Comparison of ENCODE assay signal across 8 cellular contexts in genomic region chr2:37324536-37324785, GRCh38. TPM values are rescaled to one million over a fixed set of nuclear protein-coding genes. Genes with fewer than 3 reads are reported as not detected.
DNase-seq lines count a peak whose midpoint lies in the region; ATAC-seq and TF ChIP-seq lines count a peak whose summit lies in the region.

No MANE protein-coding gene starts in this region.

- no peak overlapping the region for H2AFZ ChIP-seq in neural cell (ENCODE audit: low read depth, low read length)

- H3K27me3 ChIP-seq in esophagus (ENCODE audit: control insufficient read depth in 1 of 2, insufficient read depth in 2 of 2, low read length in 2 of 2): no peaks in the 10 kb centered on the region
- H3K27me3 ChIP-seq in neural cell (ENCODE audit: insufficient read depth, low read depth, low read length): peaks cover 31% of the 10 kb centered on the region

- H3K4me2 ChIP-seq in neural cell (ENCODE audit: low read length): no peak overlapping the region

- ATAC-seq in GM21717 (IDR thresholded peaks at IDR 0.05; ENCODE audit: unreplicated experiment): no peak

- H3K9me2 ChIP-seq in neural cell (ENCODE audit: insufficient read depth, low read length): no peaks in the 10 kb centered on the region

- no peaks in the 10 kb centered on the region for H4K20me1 ChIP-seq in neural cell (ENCODE audit: insufficient read depth)

- no peaks in the 10 kb centered on the region for H3K9me3 ChIP-seq in esophagus (ENCODE audit: control insufficient read depth in 2 of 2, insufficient read depth in 1 of 2, low read depth in 1 of 2, low read length in 1 of 2)
- H3K9me3 ChIP-seq in neural cell (ENCODE audit: low read length): no peaks in the 10 kb centered on the region

- WGBS in esophagus, 2 donors: 0% methylated on average over 33 of the region's 33 CpGs; no CpG with 5 or more reads in 1 of the 2 donors

- TF ChIP-seq EP300 in neural cell (conservative IDR thresholded peaks at IDR 0.05; ENCODE audit: poor library complexity, severe bottlenecking): no peak

- H3K4me3 ChIP-seq in esophagus (ENCODE audit: low read depth in 1 of 2, low read length in 2 of 2): peak overlapping the region; percentile 89 to 90
- peak overlapping the region; percentile 79 for H3K4me3 ChIP-seq in neural cell (ENCODE audit: low read length)

- in situ Hi-C loops in SK-MEL-5 (cut with HindIII; ENCODE audit: low pct_unique_long_range_greater_than_20kb, low sequenced_read_pairs): no loop called here

- peaks cover 30% of the 10 kb centered on the region for H3K79me2 ChIP-seq in neural cell (replicated peaks; ENCODE audit: insufficient read depth, low read length)

- no peak for TF ChIP-seq RAD21 in neural cell (conservative IDR thresholded peaks at IDR 0.05)

- DNase-seq in activated naive CD4-positive, alpha-beta T cell treated with Interleukin-2 at 50 U/mL for 16 hours: peak; percentile 75
- no peak for DNase-seq in activated naive CD4-positive, alpha-beta T cell treated with anti-CD3 and anti-CD28 coated beads, Interleukin-2, amount 50 U/mL, for 16 hours
- DNase-seq in SK-MEL-5 (ENCODE audit: low read depth, low spot score) (peak; percentile 94), NCI-H510A (lab: John Stamatoyannopoulos, UW) (no peak), T1000 (lab: John Stamatoyannopoulos, UW) (no peak)

- TF ChIP-seq CTCF in neural cell (IDR thresholded peaks at IDR 0.05; ENCODE audit: poor library complexity, severe bottlenecking): no peak

- H3K36me3 ChIP-seq in esophagus (ENCODE audit: control insufficient read depth in 2 of 2, insufficient read depth in 2 of 2, low read length in 1 of 2) (no peaks in the 10 kb centered on the region), neural cell (ENCODE audit: insufficient read depth, low read length) (no peaks in the 10 kb centered on the region)

- peaks cover 0 to 3% of the 10 kb centered on the region in 2 donors for H3K4me1 ChIP-seq in esophagus (ENCODE audit: control insufficient read depth in 2 of 2, insufficient read depth in 2 of 2, low read length in 1 of 2)

- H3K27ac ChIP-seq in esophagus (ENCODE audit: low read depth in 2 of 2, low read length in 1 of 2) (peak overlapping the region; percentile 78 to 89), neural cell (ENCODE audit: low read length) (no peak overlapping the region)

- no peaks in the 10 kb centered on the region for H3F3A ChIP-seq in neural cell (ENCODE audit: insufficient read depth, low read length, poor library complexity, severe bottlenecking)

- H3K9ac ChIP-seq in neural cell (ENCODE audit: low read length): no peak overlapping the region

TF ChIP-seq in neural cell, 6 proteins besides CTCF, POLR2A, EP300 and RAD21:
- TF ChIP-seq TAF1 (IDR thresholded peaks at IDR 0.05; ENCODE audit: low read depth) (no peak), EZH2 (IDR thresholded peaks at IDR 0.05; ENCODE audit: borderline replicate concordance, insufficient read depth, low read length, poor library complexity, severe bottlenecking) (no peak), SMC3 (conservative IDR thresholded peaks at IDR 0.05; ENCODE audit: poor library complexity) (no peak), MXI1 (conservative IDR thresholded peaks at IDR 0.05; ENCODE audit: poor library complexity, severe bottlenecking) (no peak), REST (IDR thresholded peaks at IDR 0.05; ENCODE audit: borderline replicate concordance) (no peak), POLR2AphosphoS5 (IDR thresholded peaks at IDR 0.05) (no peak)
TF ChIP-seq in neural cell: peak in this region for 0.

RNA-seq across cellular contexts. Expression of gene PRKD3, which starts 0.2 kb away (rescaled TPM):
- total RNA-seq in SK-MEL-5 (2014; rRNA removed; shearing (Covaris generic)): 440 and 449 TPM in 2 replicates
- 173 and 283 TPM in 2 replicates for polyA plus RNA-seq in SK-MEL-5 (2015; cell fraction: cytosol; rRNA removed)
- 328 and 374 TPM in 2 replicates for polyA plus RNA-seq in SK-MEL-5 (2015; cell fraction: nucleus; rRNA removed)
- polyA plus RNA-seq in esophagus: 1 to 10 TPM; 3.7 to 3.8 TPM
- 2.2 and 5.9 TPM in 2 replicates for polyA plus RNA-seq in neural cell
- polyA minus RNA-seq in neural cell: 8.5 and 9.0 TPM in 2 replicates

RNA-seq across cellular contexts. Expression of gene QPCT, which starts 20.0 kb away (rescaled TPM):
- 2,187 and 2,298 TPM in 2 replicates for total RNA-seq in SK-MEL-5 (2014; rRNA removed; shearing (Covaris generic))
- polyA plus RNA-seq in SK-MEL-5 (2015; cell fraction: cytosol; rRNA removed): 1,483 and 1,520 TPM in 2 replicates
- 229 and 235 TPM in 2 replicates for polyA plus RNA-seq in SK-MEL-5 (2015; cell fraction: nucleus; rRNA removed)
- polyA plus RNA-seq in esophagus (1 to 10 TPM; 1.2 to 1.8 TPM), neural cell (2.3 TPM in 1 of 2 replicates, not detected in the other)
- polyA minus RNA-seq in neural cell: 0.69 TPM in 1 of 2 replicates, not detected in the other

Comparison
In these comparisons a context has a peak if more than half of its experiments do, and no peak if none do; other contexts are left out.
1. DNase-seq: peak in activated naive CD4-positive, alpha-beta T cell treated with Interleukin-2 at 50 U/mL for 16 hours (single experiment) and SK-MEL-5 (single experiment); none in activated naive CD4-positive, alpha-beta T cell treated with anti-CD3 and anti-CD28 coated beads, Interleukin-2, amount 50 U/mL, for 16 hours (single experiment), NCI-H510A (single experiment) and T1000 (single experiment).